Comparison of ENCODE assay signal across 23 cellular contexts in genomic region chr6:126820617-126821016, GRCh38.
A peak's percentile ranks its signal among the peaks of the same experiment; 100 is the strongest.
DNase-seq lines count a peak whose midpoint lies in the region; ATAC-seq, FAIRE-seq and TF ChIP-seq lines count a peak whose summit lies in the region.
"Had no signal": no experiment of that assay in that cellular context is flagged by ENCODE, and none has a peak within 500 bp of the region (broad histone marks: within the 10 kb centered on the region; RNA-seq: fewer than 3 reads in every experiment).

No MANE protein-coding gene starts in this region.

- TF ChIP-seq EP300 in HepG2 (IDR thresholded peaks at IDR 0.05; ENCODE audit: low read depth in 2 of 2, low read length in 2 of 2) (no peak), HepG2 (CRISPR knock-in tag; IDR thresholded peaks at IDR 0.05; ENCODE audit: borderline replicate concordance) (no peak), H1 (IDR thresholded peaks at IDR 0.05; ENCODE audit: borderline replicate concordance in 1 of 2, low read depth in 2 of 2, low read length in 2 of 2) (no peak), SK-N-SH (IDR thresholded peaks at IDR 0.05; ENCODE audit: borderline replicate concordance in 1 of 2, low read depth in 1 of 2, low read length in 1 of 2) (no peak)

- in situ Hi-C loops in HepG2 (cut with HindIII; ENCODE audit: extremely low pct_ligation_motif_present, low pct_unique_long_range_greater_than_20kb): loop anchor here (25.0 kb wide), 1 partner anchor 292 kb away; the partner anchor contains the start of gene RSPO3

- intact Hi-C loops in HepG2 (cut with micrococcal nuclease; ENCODE audit: unreplicated experiment): no loop called here
- intact Hi-C loops in right lobe of liver (cut with DNase I): no loop called here

- H4K20me1 ChIP-seq in HepG2 (ENCODE audit: insufficient read depth, low read length) (no peaks in the 10 kb centered on the region), H1 (replicated peaks in 1 of 2; ENCODE audit: control insufficient read depth in 1 of 2, insufficient read depth in 2 of 2, low read length in 2 of 2) (no peaks in the 10 kb centered on the region), SK-N-SH (ENCODE audit: insufficient read depth) (no peaks in the 10 kb centered on the region)
- H4K20me1 ChIP-seq: BLaER1 had no signal

- no peak overlapping the region for H3K27ac ChIP-seq in HepG2 (ENCODE audit: extremely low read length, insufficient read depth, low read length)
- no peak overlapping the region for H3K27ac ChIP-seq in right lobe of liver
- H3K27ac ChIP-seq in SK-N-MC: peak overlapping the region; percentile 39; the same call in 1 of the 2 replicates
- H3K27ac ChIP-seq in H1 (ENCODE audit: low read depth, low read length): no peak overlapping the region
- H3K27ac ChIP-seq in SK-N-SH (ENCODE audit: low read depth in 2 of 2, low read length in 1 of 2): no peak overlapping the region
- H3K27ac ChIP-seq: 22Rv1, BLaER1 had no signal

- DNase-seq in HepG2 (ENCODE audit: low spot score) (no peak), right lobe of liver (no peak), SK-N-MC (ENCODE audit: low read depth, low spot score) (no peak), H1 (ENCODE audit: low read depth in 1 of 2, low spot score in 2 of 2) (no peak), SK-N-SH (no peak), cerebellar nuclear complex (lab: John Stamatoyannopoulos, UW) (no peak)
- DNase-seq: ACHN; BE2C; C1 segment of cervical spinal cord; Caco-2; Calu3; CD4-positive, alpha-beta memory T cell; CD4-positive, CD25-positive, alpha-beta regulatory T cell; CD8-positive, alpha-beta memory T cell; DMS79 treated with DMSO at 0.1 percent for 48 hours; GF-D8 had no signal

- H3K4me3 ChIP-seq in HepG2 (replicated peaks in 1 of 3; ENCODE audit: insufficient read depth in 1 of 3, low read depth in 2 of 3, low read length in 3 of 3) (no peak overlapping the region), right lobe of liver (no peak overlapping the region), SK-N-MC (peak overlapping the region; percentile 23; the same call in 1 of the 2 replicates), H1 (ENCODE audit: extremely low read depth in 1 of 4, insufficient read depth in 2 of 4, low read depth in 3 of 4, low read length in 4 of 4) (no peak overlapping the region), SK-N-SH (ENCODE audit: low read depth in 2 of 2, low read length in 1 of 2) (no peak overlapping the region)
- H3K4me3 ChIP-seq: BLaER1 had no signal

- H4K8ac ChIP-seq in H1 (ENCODE audit: extremely low read depth, insufficient read depth, low read length): no peak overlapping the region

- H3K18ac ChIP-seq in H1 (ENCODE audit: extremely low read depth, low read length): no peak overlapping the region

- no peak for TF ChIP-seq RAD21 in HepG2 (CRISPR knock-in tag; IDR thresholded peaks at IDR 0.05)
- TF ChIP-seq RAD21 in H1 (IDR thresholded peaks at IDR 0.05 in 1 of 2, conservative IDR thresholded peaks at IDR 0.05 in 1 of 2; ENCODE audit: low read depth in 2 of 2, low read length in 2 of 2): no peak
- no peak for TF ChIP-seq RAD21 in SK-N-SH (IDR thresholded peaks at IDR 0.05; ENCODE audit: low read length)

- H3K23me2 ChIP-seq in H1 (ENCODE audit: low read depth, low read length): no peaks in the 10 kb centered on the region

- H3K9me3 ChIP-seq in HepG2 (ENCODE audit: low read length) (no peaks in the 10 kb centered on the region), right lobe of liver (no peaks in the 10 kb centered on the region), SK-N-MC (ENCODE audit: low read depth, low read length) (no peaks in the 10 kb centered on the region), H1 (ENCODE audit: insufficient read depth in 2 of 2, low read depth in 1 of 2, low read length in 1 of 2) (no peaks in the 10 kb centered on the region), SK-N-SH (no peaks in the 10 kb centered on the region)
- H3K9me3 ChIP-seq: BE2C, BLaER1, Caco-2 had no signal

- H4K5ac ChIP-seq in H1 (ENCODE audit: insufficient read length, low read depth, low read length): no peak overlapping the region

- no peak overlapping the region for H2AFZ ChIP-seq in HepG2 (ENCODE audit: low read length)
- no peak overlapping the region for H2AFZ ChIP-seq in H1 (ENCODE audit: low read length)
- no peak overlapping the region for H2AFZ ChIP-seq in SK-N-SH (ENCODE audit: low read depth)

- H3K23ac ChIP-seq in H1 (ENCODE audit: insufficient read length): no peak overlapping the region

- no peaks in the 10 kb centered on the region for H3K79me2 ChIP-seq in HepG2 (ENCODE audit: insufficient read depth, low read length)
- H3K79me2 ChIP-seq in H1 (ENCODE audit: control insufficient read depth in 1 of 2, insufficient read depth in 2 of 2, low read length in 2 of 2): no peaks in the 10 kb centered on the region
- H3K79me2 ChIP-seq in SK-N-SH (ENCODE audit: insufficient read depth): no peaks in the 10 kb centered on the region

- POLR2A ChIA-PET in HepG2 (lab: Yijun Ruan, JAX) (no interaction called here), H1 (lab: Charles Lee; ENCODE audit: partially characterized antibody) (no interaction called here), SK-N-SH (lab: Yijun Ruan, JAX) (no interaction called here)

- no peak overlapping the region for H2BK5ac ChIP-seq in H1 (ENCODE audit: low read depth, low read length)

- no peaks in the 10 kb centered on the region for H3K4me1 ChIP-seq in HepG2 (ENCODE audit: insufficient read depth, low read length)
- no peaks in the 10 kb centered on the region for H3K4me1 ChIP-seq in right lobe of liver
- H3K4me1 ChIP-seq in H1 (replicated peaks in 1 of 4; ENCODE audit: control insufficient read depth in 3 of 4, insufficient read depth in 4 of 4, low read length in 3 of 4): peaks cover 0 to 8% (median 5%) of the 10 kb centered on the region in 4 experiments; a peak in 4 of 7 replicates
- H3K4me1 ChIP-seq in SK-N-SH (ENCODE audit: control insufficient read depth in 1 of 2, insufficient read depth in 2 of 2, low read depth in 1 of 2, low read length in 1 of 2): no peaks in the 10 kb centered on the region
- H3K4me1 ChIP-seq: BE2C, BLaER1 had no signal

- no peaks in the 10 kb centered on the region for H3K9me2 ChIP-seq in SK-N-SH

- H3K4ac ChIP-seq in H1 (replicated peaks; ENCODE audit: insufficient read length, low read depth, low read length): no peak overlapping the region

- no peak for ATAC-seq in HepG2
- no peak for ATAC-seq in right lobe of liver
- ATAC-seq in HG03469 (IDR thresholded peaks at IDR 0.05; ENCODE audit: unreplicated experiment): no peak

- H2BK120ac ChIP-seq in H1 (replicated peaks; ENCODE audit: low read depth, low read length): no peak overlapping the region

- FAIRE-seq in HepG2 (lab: Jason Lieb, UNC): no peak
- FAIRE-seq in H1 (lab: Jason Lieb, UNC): no peak
- FAIRE-seq: D721Med, G401.6, GM12891, GM19239 had no signal

- no peak overlapping the region for H4K91ac ChIP-seq in H1 (replicated peaks; ENCODE audit: insufficient read length, low read length)

- 39% methylated on average over 4 of the region's 4 CpGs for WGBS in HepG2 (ENCODE audit: low lambda C conversion rate)
- 76% methylated on average over 4 of the region's 4 CpGs for WGBS in right lobe of liver (ENCODE audit: insufficient coverage, low coverage, low lambda C conversion rate, missing lambda C conversion rate)
- 94% methylated on average over 4 of the region's 4 CpGs; no CpG with 5 or more reads in 1 of the 2 experiments for WGBS in H1 (ENCODE audit: extremely low coverage in 1 of 2, insufficient coverage in 1 of 2, insufficient read length in 1 of 2, insufficient replicate concordance in 2 of 2, low coverage in 1 of 2, low lambda C conversion rate in 2 of 2, missing lambda C conversion rate in 1 of 2), 2 experiments
- WGBS in SK-N-SH (ENCODE audit: low lambda C conversion rate): 46% methylated on average over 4 of the region's 4 CpGs

- H3K36me3 ChIP-seq in HepG2 (replicated peaks in 1 of 2; ENCODE audit: control insufficient read depth in 1 of 2, insufficient read depth in 2 of 2, low read length in 2 of 2) (no peaks in the 10 kb centered on the region), right lobe of liver (no peaks in the 10 kb centered on the region), SK-N-MC (ENCODE audit: insufficient read depth, low read length) (no peaks in the 10 kb centered on the region), H1 (ENCODE audit: control insufficient read depth in 2 of 4, insufficient read depth in 4 of 4, low read length in 3 of 4) (no peaks in the 10 kb centered on the region), SK-N-SH (replicated peaks in 1 of 2; ENCODE audit: control insufficient read depth in 1 of 2, insufficient read depth in 2 of 2, low read length in 1 of 2) (no peaks in the 10 kb centered on the region)
- H3K36me3 ChIP-seq: BE2C, BLaER1 had no signal

- H3K56ac ChIP-seq in H1 (replicated peaks; ENCODE audit: insufficient read length, low read depth, low read length): no peak overlapping the region

- no peak overlapping the region for H2BK15ac ChIP-seq in H1 (ENCODE audit: low read length)

- no peak overlapping the region for H2AK5ac ChIP-seq in H1 (ENCODE audit: low read depth, low read length)

- H3K27me3 ChIP-seq in HepG2 (ENCODE audit: control insufficient read depth in 1 of 2, insufficient read depth in 2 of 2, low read length in 2 of 2) (no peaks in the 10 kb centered on the region), right lobe of liver (no peaks in the 10 kb centered on the region), H1 (replicated peaks in 1 of 4; ENCODE audit: control insufficient read depth in 3 of 4, extremely low read depth in 1 of 4, insufficient read depth in 3 of 4, low read length in 3 of 4) (no peaks in the 10 kb centered on the region; a peak in 1 of 7 replicates), SK-N-SH (ENCODE audit: insufficient read depth) (no peaks in the 10 kb centered on the region)
- H3K27me3 ChIP-seq: BE2C, BLaER1 had no signal

- TF ChIP-seq POLR2A in HepG2 (IDR thresholded peaks at IDR 0.05; ENCODE audit: insufficient read depth in 1 of 2, low read depth in 2 of 2, low read length in 2 of 2) (no peak), right lobe of liver (IDR thresholded peaks at IDR 0.05) (no peak), H1 (IDR thresholded peaks at IDR 0.05; ENCODE audit: control extremely low read depth in 1 of 2, low read depth in 2 of 2, low read length in 2 of 2) (no peak)

- no peak overlapping the region for H2BK20ac ChIP-seq in H1 (ENCODE audit: low read length)

- H3K14ac ChIP-seq in H1 (ENCODE audit: insufficient read length): no peak overlapping the region

- CTCF ChIA-PET in HepG2 (lab: Yijun Ruan, JAX; ENCODE audit: low intra/inter-chr PET ratio, low total read pairs): no interaction called here
- CTCF ChIA-PET in H1 (lab: Charles Lee; ENCODE audit: partially characterized antibody): interaction anchor here (1.2 kb wide), 1 partner anchor 13 kb away, joined by 4 read pairs; no protein-coding TSS in a partner anchor
- CTCF ChIA-PET in SK-N-SH (lab: Yijun Ruan, JAX): interaction anchor here (2.4 kb wide), 1 partner anchor 16 kb away, joined by 8 read pairs; no protein-coding TSS in a partner anchor

- H3K4me2 ChIP-seq in HepG2 (ENCODE audit: low read depth, low read length) (no peak overlapping the region), H1 (ENCODE audit: insufficient read depth in 1 of 2, low read depth in 2 of 2, low read length in 2 of 2) (no peak overlapping the region), SK-N-SH (no peak overlapping the region)
- H3K4me2 ChIP-seq: BLaER1 had no signal

- no peaks in the 10 kb centered on the region for H3K79me1 ChIP-seq in H1 (ENCODE audit: low read depth, low read length)

- no peak overlapping the region for H2BK12ac ChIP-seq in H1 (ENCODE audit: low read depth, low read length)

- BruUV-seq in HepG2 (replicated peaks; lab: Mats Ljungman, UMichigan): no TSS peak

- H3F3A ChIP-seq in SK-N-SH (replicated peaks; ENCODE audit: insufficient read depth): no peaks in the 10 kb centered on the region

- no peak overlapping the region for H3K9ac ChIP-seq in HepG2 (ENCODE audit: insufficient read depth, low read depth, low read length)
- H3K9ac ChIP-seq in SK-N-MC (ENCODE audit: insufficient read length): no peak overlapping the region
- no peak overlapping the region for H3K9ac ChIP-seq in H1 (replicated peaks in 1 of 4; ENCODE audit: extremely low read depth in 1 of 4, low read depth in 3 of 4, low read length in 3 of 4)
- no peak overlapping the region for H3K9ac ChIP-seq in SK-N-SH
- H3K9ac ChIP-seq: BLaER1 had no signal

- TF ChIP-seq CTCF in HepG2 (CRISPR knock-in tag; IDR thresholded peaks at IDR 0.05) (no peak), right lobe of liver (IDR thresholded peaks at IDR 0.05) (no peak), H1 (IDR thresholded peaks at IDR 0.05; ENCODE audit: control extremely low read depth in 1 of 3, insufficient read depth in 1 of 3, low read depth in 1 of 3, low read length in 3 of 3) (no peak), SK-N-SH (IDR thresholded peaks at IDR 0.05) (no peak)

Comparison
In these comparisons a context has a peak if more than half of its experiments do, and no peak if none do; other contexts are left out.
1. Of the 41 proteins assayed by ChIP-seq in both HepG2 and H1: peak only in HepG2: none; only in H1: none; in both: MAFK; in neither: 40.